ENCODE assay signal across 1 cellular context in genomic region chr17:4643676-4644075, GRCh38.
TF ChIP-seq lines count a peak whose summit lies in the region.

No MANE protein-coding gene starts in this region.

TF ChIP-seq in HepG2, 621 proteins besides CTCF, POLR2A, EP300 and RAD21:
- no peak for TF ChIP-seq FOXP1 (IDR thresholded peaks at IDR 0.05)
- TF ChIP-seq FOXP1 (CRISPR knock-in tag; IDR thresholded peaks at IDR 0.05): no peak
- no peak for TF ChIP-seq RBAK (CRISPR knock-in tag; IDR thresholded peaks at IDR 0.05)
- no peak for TF ChIP-seq PRDM15 (CRISPR knock-in tag; IDR thresholded peaks at IDR 0.05)
- TF ChIP-seq MTF1 (CRISPR knock-in tag; IDR thresholded peaks at IDR 0.05): no peak
- no peak for TF ChIP-seq RBFOX2 (IDR thresholded peaks at IDR 0.05; ENCODE audit: low read depth, low read length)
- TF ChIP-seq ZNF430 (CRISPR knock-in tag; IDR thresholded peaks at IDR 0.05): no peak
- TF ChIP-seq LBX2 (CRISPR knock-in tag; IDR thresholded peaks at IDR 0.05; ENCODE audit: borderline replicate concordance): no peak
- TF ChIP-seq ZNF878 (CRISPR knock-in tag; IDR thresholded peaks at IDR 0.05): no peak
- no peak for TF ChIP-seq HDAC1 (CRISPR knock-in tag; IDR thresholded peaks at IDR 0.05)
- TF ChIP-seq ZNF180 (CRISPR knock-in tag; IDR thresholded peaks at IDR 0.05; ENCODE audit: borderline replicate concordance, low read depth): no peak
- TF ChIP-seq ZKSCAN5 (CRISPR knock-in tag; IDR thresholded peaks at IDR 0.05): no peak
